Comparison of ENCODE assay signal across 19 cellular contexts in the genomic region with DNA sequence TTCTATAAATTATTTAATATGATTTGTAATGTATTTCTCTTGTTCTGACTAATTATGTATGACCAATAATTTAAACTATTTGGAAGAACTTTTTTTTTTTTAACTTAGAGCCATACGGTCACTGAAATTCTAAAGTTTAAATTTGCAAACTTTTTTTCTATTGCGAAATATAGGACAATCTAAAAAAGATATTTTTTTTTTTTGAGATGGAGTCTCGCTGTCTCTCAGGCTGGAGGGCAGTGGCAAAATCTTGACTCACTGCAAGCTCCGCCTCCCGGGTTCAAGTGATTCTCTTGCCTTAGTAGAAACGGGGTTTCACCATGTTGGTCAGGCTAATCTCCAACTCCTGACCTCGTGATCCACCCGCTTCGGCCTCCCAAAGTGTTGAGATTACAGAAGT.
A peak's percentile ranks its signal among the peaks of the same experiment; 100 is the strongest.
DNase-seq lines count a peak whose midpoint lies in the region; ATAC-seq and FAIRE-seq lines count a peak whose summit lies in the region.
"Had no signal": no experiment of that assay in that cellular context is flagged by ENCODE, and none has a peak within 500 bp of the region (broad histone marks: within the 10 kb centered on the region; RNA-seq: fewer than 3 reads in every experiment).

No MANE protein-coding gene starts in this region.

- no peaks in the 10 kb centered on the region for H3K27me3 ChIP-seq in right cardiac atrium (ENCODE audit: control insufficient read depth, insufficient read depth)
- H3K27me3 ChIP-seq: BLaER1 had no signal

- H3K4me1 ChIP-seq in right cardiac atrium (ENCODE audit: control insufficient read depth, insufficient read depth, low read length): no peaks in the 10 kb centered on the region
- H3K4me1 ChIP-seq: BLaER1, Caco-2 had no signal

- no peak overlapping the region for H3K4me3 ChIP-seq in right cardiac atrium (ENCODE audit: low read length)
- H3K4me3 ChIP-seq: BLaER1 had no signal

- intact Hi-C loops in right cardiac atrium (cut with DNase I): loop anchor here in 1 of 4 donors (10.0 kb wide), 1 partner anchor 324 kb away; no protein-coding TSS in a partner anchor
- intact Hi-C loops in Right ventricle myocardium inferior (cut with DNase I): no loop called here

- no peak overlapping the region for H3K27ac ChIP-seq in right cardiac atrium (ENCODE audit: low read length)
- H3K27ac ChIP-seq: 22Rv1, BLaER1, C4-2B had no signal

- WGBS in right cardiac atrium: 96% methylated on average over 9 of the region's 9 CpGs

- FAIRE-seq in RCC 7860 (lab: Jason Lieb, UNC): peak; percentile 18
- peak; percentile 15 for FAIRE-seq in endometrium (lab: Jason Lieb, UNC)
- FAIRE-seq: G401.6, GM12892 had no signal

- ATAC-seq in right cardiac atrium (no peak), Right ventricle myocardium inferior (no peak)
- ATAC-seq: CD8-positive, alpha-beta T cell had no signal

- no peaks in the 10 kb centered on the region for H3K9me3 ChIP-seq in right cardiac atrium (ENCODE audit: control insufficient read depth, low read length)
- H3K9me3 ChIP-seq: BLaER1, Caco-2 had no signal

- DNase-seq in right cardiac atrium (peak in 2 of 3 donors; percentile 13 to 27), Right ventricle myocardium inferior (ENCODE audit: missing footprints) (no peak), RCC 7860 (ENCODE audit: low spot score) (no peak), islet precursor cell (no peak), NCI-H1436 (lab: John Stamatoyannopoulos, UW) (no peak)
- DNase-seq: Caco-2; CD4-positive, CD25-positive, alpha-beta regulatory T cell; CD8-positive, alpha-beta T cell; DMS153; DND-41; GOT3; H7; HCEC 1CT had no signal

Comparison
In these comparisons a context has a peak if more than half of its experiments do, and no peak if none do; other contexts are left out.
1. DNase-seq: peak in right cardiac atrium (2 of 3); none in Right ventricle myocardium inferior (single experiment), RCC 7860 (single experiment), islet precursor cell (single experiment) and NCI-H1436 (single experiment).